31 cellular contexts compared by ENCODE assay signal in genomic region chr9:19840953-19841352, GRCh38. TPM values are rescaled to one million over a fixed set of nuclear protein-coding genes. Genes with fewer than 3 reads are reported as not detected.
"Had no signal": no experiment of that assay in that cellular context is flagged by ENCODE, and none has a peak within 500 bp of the region (broad histone marks: within the 10 kb centered on the region; RNA-seq: fewer than 3 reads in every experiment).

No MANE protein-coding gene starts in this region.

- DNase-seq: colonic mucosa; cortex of kidney; effector CD8-positive, alpha-beta T cell; effector memory CD8-positive, alpha-beta T cell; endodermal cell; erythroblast; esophagus squamous epithelium; foreskin fibroblast; foreskin melanocyte; gastrocnemius medialis; glutamatergic neuron; head of caudate nucleus; heart right ventricle; hippocampal formation; left cardiac atrium; left lung; left ventricle myocardium superior; lower lobe of right lung; mesenchymal stem cell; mucosa of descending colon; naive B cell had no signal

- H3K27ac ChIP-seq: colonic mucosa, epithelial cell of prostate, esophagus squamous epithelium, gastrocnemius medialis, heart right ventricle, left lung, lower lobe of right lung had no signal

- H3K27me3 ChIP-seq: colonic mucosa, esophagus squamous epithelium, gastrocnemius medialis, heart right ventricle, left lung had no signal

- H3K4me1 ChIP-seq: colonic mucosa, esophagus squamous epithelium, gastrocnemius medialis, heart right ventricle, left lung, lower lobe of right lung had no signal

- H3K36me3 ChIP-seq: colonic mucosa, esophagus squamous epithelium, gastrocnemius medialis, heart right ventricle, left lung, lower lobe of right lung had no signal

- H3K9me3 ChIP-seq: colonic mucosa, esophagus squamous epithelium, gastrocnemius medialis, heart right ventricle, left lung, lower lobe of right lung, mucosa of descending colon had no signal

- ATAC-seq: effector memory CD8-positive, alpha-beta T cell; esophagus mucosa; gastrocnemius medialis; heart right ventricle; left cardiac atrium; left lung; left ventricle myocardium superior; lower lobe of right lung; mucosa of descending colon had no signal

- H3K4me3 ChIP-seq: colonic mucosa, esophagus squamous epithelium, gastrocnemius medialis, heart right ventricle, left lung, lower lobe of right lung, mucosa of descending colon had no signal

- FAIRE-seq: endometrium, islet of Langerhans, keratinocyte had no signal

RNA-seq across cellular contexts. Expression of gene SLC24A2, which starts 52.1 kb away (rescaled TPM):
- total RNA-seq: dermis microvascular lymphatic vessel endothelial cell, esophagus squamous epithelium, kidney epithelial cell, left cardiac atrium, left ventricle myocardium superior, lower leg skin, lower lobe of right lung, lung microvascular endothelial cell, mesenteric fat pad had no signal
- polyA plus RNA-seq: keratinocyte had no signal
